Comparison of ENCODE assay signal across 30 cellular contexts in genomic region chr5:124954784-124955183, GRCh38.
"Had no signal": no experiment of that assay in that cellular context is flagged by ENCODE, and none has a peak within 500 bp of the region (broad histone marks: within the 10 kb centered on the region; RNA-seq: fewer than 3 reads in every experiment).

No MANE protein-coding gene starts in this region.

- H3K27me3 ChIP-seq: esophagus squamous epithelium, heart right ventricle, neutrophil, pancreas, testis, tibial artery had no signal

- H3K36me3 ChIP-seq: esophagus squamous epithelium, heart right ventricle, left ventricle myocardium inferior, lower lobe of right lung, neutrophil, pancreas, tibial artery had no signal

- H3K27ac Mint-ChIP-seq: effector memory CD8-positive, alpha-beta T cell; mesothelial cell of epicardium; stimulated activated effector memory CD8-positive, alpha-beta T cell treated with anti-CD3 and anti-CD28 coated beads, Interleukin-12 subunit alpha, Interleukin-12 subunit beta, amount 100 ng/mL, for 72 hours; type B pancreatic cell had no signal

- H3K27ac ChIP-seq: esophagus squamous epithelium, heart right ventricle, left ventricle myocardium inferior, lower lobe of right lung, neutrophil, pancreas, testis had no signal

- ATAC-seq: effector memory CD8-positive, alpha-beta T cell; heart right ventricle; left colon; lower lobe of right lung; mucosa of descending colon; natural killer cell treated with Interleukin-12 subunit alpha and Interleukin-12 subunit beta and Interleukin-15 and Interleukin-18, amount 100 ng/mL, for 72 hours; pancreas; sciatic nerve; stimulated activated effector memory CD8-positive, alpha-beta T cell treated with anti-CD3 and anti-CD28 coated beads, Interleukin-12 subunit alpha, Interleukin-12 subunit beta, amount 100 ng/mL, for 72 hours; stimulated activated naive CD8-positive, alpha-beta T cell treated with anti-CD3 and anti-CD28 coated beads, Interleukin-15, Interleukin-2, amounts not matched to agents 100 U/mL and 50 U/mL, for 24 hours had no signal

- H3K4me2 ChIP-seq: smooth muscle cell had no signal

- H3K4me3 Mint-ChIP-seq: effector memory CD8-positive, alpha-beta T cell; mesothelial cell of epicardium; naive B cell; natural killer cell treated with Interleukin-12 subunit alpha and Interleukin-12 subunit beta and Interleukin-15 and Interleukin-18, amount 100 ng/mL, for 72 hours; neural crest cell; stimulated activated effector memory CD8-positive, alpha-beta T cell treated with anti-CD3 and anti-CD28 coated beads, Interleukin-12 subunit alpha, Interleukin-12 subunit beta, amount 100 ng/mL, for 72 hours; type B pancreatic cell had no signal

- H3K4me3 ChIP-seq: esophagus squamous epithelium, heart right ventricle, left ventricle myocardium inferior, lower lobe of right lung, mucosa of descending colon, pancreas, smooth muscle cell, testis, tibial artery had no signal

- H3K9me3 ChIP-seq: esophagus squamous epithelium, heart right ventricle, left ventricle myocardium inferior, lower lobe of right lung, mucosa of descending colon, neutrophil, pancreas, testis, tibial artery had no signal

- H3K4me1 ChIP-seq: esophagus squamous epithelium, lower lobe of right lung, pancreas, testis had no signal

- DNase-seq: cortex of kidney; effector memory CD8-positive, alpha-beta T cell; erythroblast; esophagus squamous epithelium; foreskin melanocyte; glutamatergic neuron; heart right ventricle; hippocampal formation; left colon; left ventricle myocardium inferior; lower lobe of right lung; mesenchymal stem cell; mucosa of descending colon; naive B cell; pancreas; stimulated activated CD4-positive, alpha-beta T cell treated with anti-CD3 and anti-CD28 coated beads, Interleukin-12 subunit alpha, Interleukin-12 subunit beta, amount 100 ng/mL, for 4 hours; stimulated activated CD4-positive, alpha-beta T cell treated with anti-CD3 and anti-CD28 coated beads, Interleukin-1b, Interleukin-23, amount 100 ng/mL, for 48 hours; stimulated activated CD4-positive, alpha-beta T cell treated with anti-CD3 and anti-CD28 coated beads, Interleukin-4, amount 100 ng/mL, for 24 hours; stimulated activated naive CD8-positive, alpha-beta T cell treated with anti-CD3 and anti-CD28 coated beads, Interleukin-15, Interleukin-2, amounts not matched to agents 100 U/mL and 50 U/mL, for 24 hours; substantia nigra; testis; tibial artery had no signal

- H3K4me1 Mint-ChIP-seq: stimulated activated effector memory CD8-positive, alpha-beta T cell treated with anti-CD3 and anti-CD28 coated beads, Interleukin-12 subunit alpha, Interleukin-12 subunit beta, amount 100 ng/mL, for 72 hours had no signal

- H3K9me3 Mint-ChIP-seq: mesothelial cell of epicardium, type B pancreatic cell had no signal

- H3K36me3 Mint-ChIP-seq: mesothelial cell of epicardium; naive B cell; natural killer cell treated with Interleukin-12 subunit alpha and Interleukin-12 subunit beta and Interleukin-15 and Interleukin-18, amount 100 ng/mL, for 72 hours; stimulated activated effector memory CD8-positive, alpha-beta T cell treated with anti-CD3 and anti-CD28 coated beads, Interleukin-12 subunit alpha, Interleukin-12 subunit beta, amount 100 ng/mL, for 72 hours; type B pancreatic cell had no signal

- H3K27me3 Mint-ChIP-seq: effector memory CD8-positive, alpha-beta T cell; naive B cell; natural killer cell treated with Interleukin-12 subunit alpha and Interleukin-12 subunit beta and Interleukin-15 and Interleukin-18, amount 100 ng/mL, for 72 hours had no signal
